Comparison of ENCODE assay signal across 7 cellular contexts in genomic region chr1:156815307-156815826, GRCh38. TPM values are rescaled to one million over a fixed set of nuclear protein-coding genes. Genes with fewer than 3 reads are reported as not detected.
DNase-seq lines count a peak whose midpoint lies in the region; ATAC-seq and FAIRE-seq lines count a peak whose summit lies in the region.

No MANE protein-coding gene starts in this region.

- DNase-seq in HTR-8/SVneo (ENCODE audit: insufficient read length, low spot score) = peak; percentile 59
- DNase-seq in activated naive CD8-positive, alpha-beta T cell treated with anti-CD3 and anti-CD28 coated beads for 36 hours = no peak
- peak; percentile 93 for DNase-seq in hepatic stellate cell (ENCODE audit: low spot score)
- no peak for DNase-seq in stimulated activated naive B cell treated with anti-CD40 and anti-IgM and Interleukin-4, amounts not matched to agents 10 μg/mL and 1 μg/mL and 100 μg/mL, for 72 hours
- no peak for DNase-seq in NK-92 treated with Interleukin-12 subunit alpha and Interleukin-12 subunit beta, amount 100 ng/mL, for 24 hours (lab: John Stamatoyannopoulos, UW)
- no peak for DNase-seq in HAP-1 (ENCODE audit: low spot score in 2 of 2)
- DNase-seq in NCI-H1694 treated with DMSO at 0.1 percent for 48 hours (lab: John Stamatoyannopoulos, UW) = no peak

- H3K4me1 ChIP-seq in HAP-1 = peaks cover 8% of the 10 kb centered on the region

- no peaks in the 10 kb centered on the region for H3K27me3 Mint-ChIP-seq in activated naive CD8-positive, alpha-beta T cell treated with anti-CD3 and anti-CD28 coated beads for 36 hours
- H3K27me3 Mint-ChIP-seq in stimulated activated naive B cell treated with anti-CD40 and anti-IgM and Interleukin-4, amounts not matched to agents 10 μg/mL and 1 μg/mL and 100 μg/mL, for 72 hours = peaks cover 18 to 26% of the 10 kb centered on the region in 2 donors

- in situ Hi-C loops in HAP-1 (cut with MboI; ENCODE audit: low sequenced_read_pairs) = no loop called here

- H3K9me3 Mint-ChIP-seq in activated naive CD8-positive, alpha-beta T cell treated with anti-CD3 and anti-CD28 coated beads for 36 hours = no peaks in the 10 kb centered on the region
- no peaks in the 10 kb centered on the region for H3K9me3 Mint-ChIP-seq in stimulated activated naive B cell treated with anti-CD40 and anti-IgM and Interleukin-4, amounts not matched to agents 10 μg/mL and 1 μg/mL and 100 μg/mL, for 72 hours

- H3K9me3 ChIP-seq in HAP-1 = no peaks in the 10 kb centered on the region

- no peaks in the 10 kb centered on the region for H3K36me3 ChIP-seq in HAP-1 (replicated peaks)

- FAIRE-seq in HTR-8/SVneo (lab: Jason Lieb, UNC) = no peak

- H3K4me3 Mint-ChIP-seq in activated naive CD8-positive, alpha-beta T cell treated with anti-CD3 and anti-CD28 coated beads for 36 hours = peak overlapping the region; percentile 94
- peak overlapping the region; percentile 68 to 76 for H3K4me3 Mint-ChIP-seq in stimulated activated naive B cell treated with anti-CD40 and anti-IgM and Interleukin-4, amounts not matched to agents 10 μg/mL and 1 μg/mL and 100 μg/mL, for 72 hours

- peaks cover 53% of the 10 kb centered on the region for H3K36me3 Mint-ChIP-seq in activated naive CD8-positive, alpha-beta T cell treated with anti-CD3 and anti-CD28 coated beads for 36 hours
- H3K36me3 Mint-ChIP-seq in stimulated activated naive B cell treated with anti-CD40 and anti-IgM and Interleukin-4, amounts not matched to agents 10 μg/mL and 1 μg/mL and 100 μg/mL, for 72 hours = peaks cover 17 to 24% of the 10 kb centered on the region in 2 donors

- ATAC-seq in stimulated activated naive B cell treated with anti-CD40 and anti-IgM and Interleukin-4, amounts not matched to agents 10 μg/mL and 1 μg/mL and 100 μg/mL, for 72 hours (replicated peaks) = no peak

- no peaks in the 10 kb centered on the region for H3K27me3 ChIP-seq in HAP-1 (ENCODE audit: low read depth)

- peak overlapping the region; percentile 99 for H3K27ac Mint-ChIP-seq in activated naive CD8-positive, alpha-beta T cell treated with anti-CD3 and anti-CD28 coated beads for 36 hours
- no peak overlapping the region for H3K27ac Mint-ChIP-seq in stimulated activated naive B cell treated with anti-CD40 and anti-IgM and Interleukin-4, amounts not matched to agents 10 μg/mL and 1 μg/mL and 100 μg/mL, for 72 hours

- H3K4me1 Mint-ChIP-seq in activated naive CD8-positive, alpha-beta T cell treated with anti-CD3 and anti-CD28 coated beads for 36 hours = peaks cover 44% of the 10 kb centered on the region
- H3K4me1 Mint-ChIP-seq in stimulated activated naive B cell treated with anti-CD40 and anti-IgM and Interleukin-4, amounts not matched to agents 10 μg/mL and 1 μg/mL and 100 μg/mL, for 72 hours = peaks cover 26 to 39% of the 10 kb centered on the region in 2 donors

- H3K4me3 ChIP-seq in HAP-1 = no peak overlapping the region

RNA-seq across cellular contexts. Expression of gene SH2D2A, which starts 1.3 kb away (rescaled TPM):
- 100 to 1,000 TPM; 186 TPM for total RNA-seq in activated naive CD8-positive, alpha-beta T cell treated with anti-CD3 and anti-CD28 coated beads for 36 hours

RNA-seq across cellular contexts. Expression of gene INSRR, which starts 43.5 kb away (rescaled TPM):
- total RNA-seq in activated naive CD8-positive, alpha-beta T cell treated with anti-CD3 and anti-CD28 coated beads for 36 hours = under 1 TPM; 0.12 to 0.20 TPM

RNA-seq across cellular contexts. Expression of gene NTRK1, which starts 45.3 kb away (rescaled TPM):
- total RNA-seq in activated naive CD8-positive, alpha-beta T cell treated with anti-CD3 and anti-CD28 coated beads for 36 hours = 1 to 10 TPM; 3.4 to 4.0 TPM

RNA-seq across cellular contexts. Expression of gene PRCC, which starts 48.0 kb away (rescaled TPM):
- 10 to 100 TPM; 91.8 to 96.0 TPM for total RNA-seq in activated naive CD8-positive, alpha-beta T cell treated with anti-CD3 and anti-CD28 coated beads for 36 hours

Comparison
In these comparisons a context has a peak if more than half of its experiments do, and no peak if none do; other contexts are left out.
1. DNase-seq: peak in HTR-8/SVneo (single experiment) and hepatic stellate cell (single experiment); none in activated naive CD8-positive, alpha-beta T cell treated with anti-CD3 and anti-CD28 coated beads for 36 hours (single experiment), stimulated activated naive B cell treated with anti-CD40 and anti-IgM and Interleukin-4, amounts not matched to agents 10 μg/mL and 1 μg/mL and 100 μg/mL, for 72 hours (single experiment), NK-92 treated with Interleukin-12 subunit alpha and Interleukin-12 subunit beta, amount 100 ng/mL, for 24 hours (single experiment), HAP-1 (0 of 2) and NCI-H1694 treated with DMSO at 0.1 percent for 48 hours (single experiment).